Comparison of ENCODE assay signal across 8 cellular contexts in genomic region chr11:65492387-65492636, GRCh38. TPM values are rescaled to one million over a fixed set of nuclear protein-coding genes. Genes with fewer than 3 reads are reported as not detected.
DNase-seq lines count a peak whose midpoint lies in the region; ATAC-seq and TF ChIP-seq lines count a peak whose summit lies in the region.

No MANE protein-coding gene starts in this region.

- H3K27ac Mint-ChIP-seq in natural killer cell treated with Interleukin-12 subunit alpha and Interleukin-12 subunit beta and Interleukin-15 and Interleukin-18, amount 100 ng/mL, for 72 hours, result peak overlapping the region; percentile 19 to 68
- no peak overlapping the region for H3K27ac Mint-ChIP-seq in natural killer cell
- H3K27ac Mint-ChIP-seq in chondrocyte (ENCODE audit: unreplicated experiment), result peak overlapping the region; percentile 100

- no peaks in the 10 kb centered on the region for H3K36me3 Mint-ChIP-seq in natural killer cell treated with Interleukin-12 subunit alpha and Interleukin-12 subunit beta and Interleukin-15 and Interleukin-18, amount 100 ng/mL, for 72 hours
- H3K36me3 Mint-ChIP-seq in natural killer cell (no peaks in the 10 kb centered on the region), chondrocyte (ENCODE audit: low read depth) (no peaks in the 10 kb centered on the region)

- H4K20me1 ChIP-seq in neural cell (ENCODE audit: insufficient read depth), result no peaks in the 10 kb centered on the region

- no peak for TF ChIP-seq RAD21 in neural cell (conservative IDR thresholded peaks at IDR 0.05)

- no peaks in the 10 kb centered on the region for H3K36me3 ChIP-seq in neural cell (ENCODE audit: insufficient read depth, low read length)

- H3K9ac ChIP-seq in neural cell (ENCODE audit: low read length), result peak overlapping the region; percentile 47

- no peaks in the 10 kb centered on the region for H3K27me3 ChIP-seq in neural cell (ENCODE audit: insufficient read depth, low read depth, low read length)

- H3K27ac ChIP-seq in neural cell (ENCODE audit: low read length), result peak overlapping the region; percentile 61

- no peak overlapping the region for H2AFZ ChIP-seq in neural cell (ENCODE audit: low read depth, low read length)

- peaks cover 91% of the 10 kb centered on the region for H3K79me2 ChIP-seq in neural cell (replicated peaks; ENCODE audit: insufficient read depth, low read length)

- no peaks in the 10 kb centered on the region for H3K27me3 Mint-ChIP-seq in natural killer cell treated with Interleukin-12 subunit alpha and Interleukin-12 subunit beta and Interleukin-15 and Interleukin-18, amount 100 ng/mL, for 72 hours
- H3K27me3 Mint-ChIP-seq in natural killer cell (ENCODE audit: low read depth in 2 of 2) (no peaks in the 10 kb centered on the region), chondrocyte (ENCODE audit: low read depth) (no peaks in the 10 kb centered on the region)

- peak overlapping the region; percentile 32 for H3K4me3 ChIP-seq in neural cell (ENCODE audit: low read length)

- no peak for TF ChIP-seq EP300 in neural cell (conservative IDR thresholded peaks at IDR 0.05; ENCODE audit: poor library complexity, severe bottlenecking)

- H3K9me3 ChIP-seq in neural cell (ENCODE audit: low read length), result no peaks in the 10 kb centered on the region

- DNase-seq in natural killer cell treated with Interleukin-12 subunit alpha and Interleukin-12 subunit beta and Interleukin-15 and Interleukin-18, amount 100 ng/mL, for 72 hours (ENCODE audit: low spot score), result no peak
- DNase-seq in natural killer cell, result no peak
- DNase-seq in chondrocyte (ENCODE audit: low spot score), result no peak
- no peak for DNase-seq in NCI-H1436 treated with DMSO at 0.1 percent for 48 hours (lab: John Stamatoyannopoulos, UW)
- DNase-seq in NOMO-1 treated with DMSO at 0.1 percent for 48 hours (lab: John Stamatoyannopoulos, UW; ENCODE audit: unreplicated experiment), result no peak
- DNase-seq in NCI-H2107 (lab: John Stamatoyannopoulos, UW), result no peak
- DNase-seq in HuH-7.5 (ENCODE audit: low spot score), result no peak

- peaks cover 23% of the 10 kb centered on the region for H3F3A ChIP-seq in neural cell (ENCODE audit: insufficient read depth, low read length, poor library complexity, severe bottlenecking)

- H3K9me2 ChIP-seq in neural cell (ENCODE audit: insufficient read depth, low read length), result no peaks in the 10 kb centered on the region

- H3K4me2 ChIP-seq in neural cell (ENCODE audit: low read length), result no peak overlapping the region

- TF ChIP-seq CTCF in natural killer cell (IDR thresholded peaks at IDR 0.05) (no peak), chondrocyte (IDR thresholded peaks at IDR 0.05) (no peak), neural cell (IDR thresholded peaks at IDR 0.05; ENCODE audit: poor library complexity, severe bottlenecking) (no peak)

- ATAC-seq in natural killer cell treated with Interleukin-12 subunit alpha and Interleukin-12 subunit beta and Interleukin-15 and Interleukin-18, amount 100 ng/mL, for 72 hours, result no peak
- ATAC-seq in natural killer cell, result no peak

- H3K9me3 Mint-ChIP-seq in natural killer cell treated with Interleukin-12 subunit alpha and Interleukin-12 subunit beta and Interleukin-15 and Interleukin-18, amount 100 ng/mL, for 72 hours, result no peaks in the 10 kb centered on the region
- H3K9me3 Mint-ChIP-seq in natural killer cell (no peaks in the 10 kb centered on the region), chondrocyte (ENCODE audit: low read depth) (no peaks in the 10 kb centered on the region)

- intact Hi-C loops in natural killer cell (cut with micrococcal nuclease), result no loop called here

- no peak overlapping the region for H3K4me3 Mint-ChIP-seq in natural killer cell treated with Interleukin-12 subunit alpha and Interleukin-12 subunit beta and Interleukin-15 and Interleukin-18, amount 100 ng/mL, for 72 hours
- H3K4me3 Mint-ChIP-seq in natural killer cell (no peak overlapping the region), chondrocyte (ENCODE audit: unreplicated experiment) (peak overlapping the region; percentile 36)

- peaks cover 24 to 34% of the 10 kb centered on the region in 2 donors for H3K4me1 Mint-ChIP-seq in natural killer cell treated with Interleukin-12 subunit alpha and Interleukin-12 subunit beta and Interleukin-15 and Interleukin-18, amount 100 ng/mL, for 72 hours (ENCODE audit: low read depth in 2 of 2)
- peaks cover 17 to 25% of the 10 kb centered on the region in 2 donors for H3K4me1 Mint-ChIP-seq in natural killer cell
- H3K4me1 Mint-ChIP-seq in chondrocyte (ENCODE audit: low read depth), result peaks cover 94% of the 10 kb centered on the region

TF ChIP-seq in neural cell, 6 proteins besides CTCF, POLR2A, EP300 and RAD21:
- TF ChIP-seq POLR2AphosphoS5 (IDR thresholded peaks at IDR 0.05) (no peak), EZH2 (IDR thresholded peaks at IDR 0.05; ENCODE audit: borderline replicate concordance, insufficient read depth, low read length, poor library complexity, severe bottlenecking) (no peak), SMC3 (conservative IDR thresholded peaks at IDR 0.05; ENCODE audit: poor library complexity) (no peak), MXI1 (conservative IDR thresholded peaks at IDR 0.05; ENCODE audit: poor library complexity, severe bottlenecking) (no peak), REST (IDR thresholded peaks at IDR 0.05; ENCODE audit: borderline replicate concordance) (no peak), TAF1 (IDR thresholded peaks at IDR 0.05; ENCODE audit: low read depth) (no peak)

RNA-seq across cellular contexts. Expression of gene MALAT1, which starts 6.5 kb away (rescaled TPM):
- total RNA-seq in natural killer cell treated with Interleukin-12 subunit alpha and Interleukin-12 subunit beta and Interleukin-15 and Interleukin-18, amount 100 ng/mL, for 72 hours, result 1,000 to 10,000 TPM; 6,610 to 7,236 TPM
- total RNA-seq in natural killer cell (over 10,000 TPM; 32,911 to 36,726 (median 33,502) TPM), chondrocyte (11,810 to 14,376 TPM (median 12,130 TPM) in 3 replicates)
- polyA plus RNA-seq in neural cell, result 1,383 and 1,630 TPM in 2 replicates
- 48,171 and 65,838 TPM in 2 replicates for polyA minus RNA-seq in neural cell

RNA-seq across cellular contexts. Expression of gene SCYL1, which starts 32.6 kb away (rescaled TPM):
- 100 to 1,000 TPM in 1 of 2 donors, 10 to 100 TPM in 1; 84.5 to 112 TPM for total RNA-seq in natural killer cell treated with Interleukin-12 subunit alpha and Interleukin-12 subunit beta and Interleukin-15 and Interleukin-18, amount 100 ng/mL, for 72 hours
- total RNA-seq in natural killer cell (10 to 100 TPM; 61.7 to 79.9 (median 71.3) TPM), chondrocyte (108 to 123 TPM (median 120 TPM) in 3 replicates)
- 48.3 and 56.2 TPM in 2 replicates for polyA plus RNA-seq in neural cell
- polyA minus RNA-seq in neural cell, result 35.3 and 55.3 TPM in 2 replicates

Comparison
In these comparisons a context has a peak if more than half of its experiments do, and no peak if none do; other contexts are left out.
1. H3K27ac Mint-ChIP-seq: peak in natural killer cell treated with Interleukin-12 subunit alpha and Interleukin-12 subunit beta and Interleukin-15 and Interleukin-18, amount 100 ng/mL, for 72 hours (2 of 2) and chondrocyte (single experiment); none in natural killer cell (0 of 2).